In genomic region chr6:149717588-149718458, GRCh38 we compare ENCODE assay signal across 8 cellular contexts. TPM values are rescaled to one million over a fixed set of nuclear protein-coding genes. Genes with fewer than 3 reads are reported as not detected.
DNase-seq lines count a peak whose midpoint lies in the region; ATAC-seq and TF ChIP-seq lines count a peak whose summit lies in the region.

Gene LATS1, minus strand, starts transcription at chr6:149718101. Its CDS starts 15,975 bp downstream, at chr6:149702126.

- H3K27me3 Mint-ChIP-seq in T-cell, result no peaks in the 10 kb centered on the region

- TF ChIP-seq EP300 in upper lobe of left lung (IDR thresholded peaks at IDR 0.05), result peak in 1 of 4 donors; percentile 2

- TF ChIP-seq CTCF in GM13976 (IDR thresholded peaks at IDR 0.05; ENCODE audit: borderline replicate concordance, control extremely low read depth, extremely low read depth, insufficient read depth, missing control alignments) (no peak), heart left ventricle (IDR thresholded peaks at IDR 0.05) (no peak), upper lobe of left lung (IDR thresholded peaks at IDR 0.05) (peak in 1 of 6 experiments; percentile 24)

- ATAC-seq in HG02840 (IDR thresholded peaks at IDR 0.05; ENCODE audit: low FRiP score, unreplicated experiment) (peak; percentile 78), T-cell (replicated peaks in 1 of 4) (peak; percentile 93 to 96 (median 94)), heart left ventricle (peak; percentile 92 to 96 (median 94)), upper lobe of left lung (ENCODE audit: low FRiP score in 2 of 2) (peak; percentile 96 to 98)

- peak within 1 kb of the TSS; percentile 88 for H3K27ac ChIP-seq in adipose tissue (ENCODE audit: low read depth, low read length)
- H3K27ac ChIP-seq in heart left ventricle, result peak within 1 kb of the TSS; percentile 94 to 100 (median 98)
- peak within 1 kb of the TSS; percentile 96 to 100 (median 98) for H3K27ac ChIP-seq in upper lobe of left lung

- H3K9me3 Mint-ChIP-seq in T-cell, result no peaks in the 10 kb centered on the region

- H3K9me3 ChIP-seq in heart left ventricle (no peaks in the 10 kb centered on the region), upper lobe of left lung (no peaks in the 10 kb centered on the region)

- peak within 1 kb of the TSS; percentile 97 to 98 for H3K27ac Mint-ChIP-seq in T-cell

- POLR2A ChIA-PET in T-cell (lab: Charles Lee), result interaction anchor here (1.1 to 2.3 kb wide), 4 partner anchors 13 to 31 kb away, joined by 3 to 9 read pairs (median 6); partner anchors contain the start of gene PCMT1 (in 1 of the 2)

- CTCF ChIA-PET in T-cell (lab: Charles Lee), result interaction anchor here in 1 of 2 donors (0.6 to 1.9 kb wide), 6 partner anchors 13 to 299 kb away, joined by 3 to 16 read pairs (median 5); partner anchors contain the start of genes NUP43, PPIL4 and ZC3H12D

- H3K36me3 Mint-ChIP-seq in T-cell, result peaks cover 2% of the 10 kb centered on the region

- DNase-seq in GM13976 (ENCODE audit: low spot score) (peak; percentile 93), NCI-H1436 (lab: John Stamatoyannopoulos, UW) (peak; percentile 84), T-cell (peak; percentile 79 to 96 (median 90)), heart left ventricle (peak; percentile 91 to 95 (median 95)), posterior vena cava (ENCODE audit: low spot score) (peak; percentile 97), upper lobe of left lung (peak; percentile 89 to 98)

- peaks cover 40 to 52% (median 41%) of the 10 kb centered on the region in 3 donors for H3K4me1 Mint-ChIP-seq in T-cell

- H3K27me3 ChIP-seq in heart left ventricle (no peaks in the 10 kb centered on the region), upper lobe of left lung (no peaks in the 10 kb centered on the region)

- TF ChIP-seq POLR2A in heart left ventricle (IDR thresholded peaks at IDR 0.05) (peak in 1 of 2 donors; percentile 73), upper lobe of left lung (IDR thresholded peaks at IDR 0.05) (peak; percentile 14 to 91 (median 83))

- H3K4me3 ChIP-seq in heart left ventricle, result peak within 1 kb of the TSS; percentile 59 to 98 (median 81)
- H3K4me3 ChIP-seq in upper lobe of left lung, result peak within 1 kb of the TSS; percentile 55 to 92 (median 78)

- H3K36me3 ChIP-seq in heart left ventricle (peaks cover 0 to 5% (median 0%) of the 10 kb centered on the region in 9 donors), upper lobe of left lung (no peaks in the 10 kb centered on the region)

- intact Hi-C loops in heart left ventricle (cut with DNase I) (loop anchor here in 3 of 10 donors (1.0 to 10.0 kb wide), 5 partner anchors 30 to 207 kb away; partner anchors contain the start of genes GINM1 (in 3 of the 3), KATNA1 (in 1 of the 3) and LRP11 (in 1 of the 3)), posterior vena cava (cut with DNase I) (no loop called here)

- H3K4me1 ChIP-seq in heart left ventricle (peaks cover 3 to 39% (median 26%) of the 10 kb centered on the region in 12 donors), upper lobe of left lung (peaks cover 18 to 34% (median 21%) of the 10 kb centered on the region in 4 donors)

- H3K4me3 Mint-ChIP-seq in T-cell, result peak within 1 kb of the TSS; percentile 94 to 97 (median 96)

- WGBS in adipose tissue, 3 donors, result 0 to 1% (median 0%) methylated on average over 74 to 82 of the region's 82 CpGs
- WGBS in heart left ventricle, 4 donors, result 0% methylated on average over 48 to 82 of the region's 82 CpGs
- 0% methylated on average over 16 to 64 of the region's 82 CpGs for WGBS in upper lobe of left lung, 2 donors

- in situ Hi-C loops in GM13976 (cut with MboI; ENCODE audit: low sequenced_read_pairs, unreplicated experiment), result no loop called here

RNA-seq across cellular contexts. Expression of gene LATS1, which starts in this region (rescaled TPM):
- 10 to 100 TPM; 38.0 to 43.3 (median 39.2) TPM for total RNA-seq in T-cell
- polyA plus RNA-seq in adipose tissue, result 1 to 10 TPM; 3.1 to 7.0 (median 6.3) TPM
- 10 to 100 TPM in 7 of 9 donors, 1 to 10 TPM in 2; 9.4 to 18.5 (median 10.9) TPM for total RNA-seq in heart left ventricle
- polyA plus RNA-seq in heart left ventricle, result 1 to 10 TPM; 5.3 TPM
- 10 to 100 TPM; 31.1 to 32.8 TPM for total RNA-seq in posterior vena cava
- 10 to 100 TPM; 23.1 to 34.4 (median 29.9) TPM for total RNA-seq in upper lobe of left lung

Comparison
In these comparisons a context has a peak if more than half of its experiments do, and no peak if none do; other contexts are left out.
1. Peak in every context shown above with its lines: DNase-seq, ATAC-seq, H3K4me3 ChIP-seq and H3K27ac ChIP-seq.